In the genomic region with DNA sequence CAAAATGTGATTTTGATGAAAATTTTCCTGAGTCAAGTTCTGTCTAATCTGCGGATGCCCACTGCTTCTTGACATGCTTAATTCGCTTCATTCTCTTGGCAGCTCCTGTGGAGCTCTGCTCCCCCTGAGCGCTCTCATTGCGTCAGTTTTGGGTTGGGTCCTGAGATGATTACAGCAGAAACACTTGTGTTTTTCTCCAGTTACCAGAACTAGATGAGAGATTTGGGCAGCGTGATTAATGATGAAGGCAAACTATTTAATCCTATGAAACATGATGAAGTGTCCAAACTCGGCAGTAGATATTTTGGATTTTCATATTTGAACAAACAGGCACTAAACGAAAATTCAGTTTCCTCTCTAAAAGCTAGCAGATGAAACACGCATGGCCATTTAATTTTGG, we compare ENCODE assay signal across 24 cellular contexts. TPM values are rescaled to one million over a fixed set of nuclear protein-coding genes. Genes with fewer than 3 reads are reported as not detected.
"Had no signal": no experiment of that assay in that cellular context is flagged by ENCODE, and none has a peak within 500 bp of the region (broad histone marks: within the 10 kb centered on the region; RNA-seq: fewer than 3 reads in every experiment).

No MANE protein-coding gene starts in this region.

- H3K9me3 ChIP-seq: body of pancreas, gastrocnemius medialis, sigmoid colon, tibial artery had no signal

- DNase-seq: activated CD4-positive, alpha-beta T cell treated with anti-CD3 and anti-CD28 coated beads, Interleukin-2, amount 10 ng/mL, durations not matched to agents 7 days and 5 days; activated CD8-positive, alpha-beta T cell treated with anti-CD3 and anti-CD28 coated beads, Interleukin-2, amount 10 ng/mL, durations not matched to agents 7 days and 5 days; activated naive CD4-positive, alpha-beta T cell treated with Interleukin-2 at 50 U/mL for 16 hours; activated naive CD8-positive, alpha-beta T cell treated with anti-CD3 and anti-CD28 coated beads, Interleukin-2, amount 10 ng/mL, durations not matched to agents 7 days and 5 days; activated T-cell treated with anti-CD3 and anti-CD28 coated beads, Interleukin-2, amount 50 U/mL, for 24 hours; central memory CD4-positive, alpha-beta T cell; dorsolateral prefrontal cortex; gastrocnemius medialis; naive thymus-derived CD8-positive, alpha-beta T cell; sigmoid colon; stimulated activated naive CD8-positive, alpha-beta T cell treated with anti-CD3 and anti-CD28 coated beads, Interleukin-15, Interleukin-2, amounts not matched to agents 100 U/mL and 50 U/mL, for 24 hours; substantia nigra; T1000; tibial artery had no signal

- H3K4me3 ChIP-seq: body of pancreas, dorsolateral prefrontal cortex, gastrocnemius medialis, sigmoid colon, tibial artery had no signal

- H3K36me3 Mint-ChIP-seq: activated naive CD8-positive, alpha-beta T cell treated with anti-CD3 and anti-CD28 coated beads, Interleukin-2, amount 10 ng/mL, durations not matched to agents 7 days and 5 days; naive thymus-derived CD8-positive, alpha-beta T cell had no signal

- H3K4me3 Mint-ChIP-seq: activated CD4-positive, alpha-beta T cell treated with anti-CD3 and anti-CD28 coated beads, Interleukin-2, amount 10 ng/mL, durations not matched to agents 7 days and 5 days; activated CD8-positive, alpha-beta T cell treated with anti-CD3 and anti-CD28 coated beads, Interleukin-2, amount 10 ng/mL, durations not matched to agents 7 days and 5 days; activated naive CD8-positive, alpha-beta T cell treated with anti-CD3 and anti-CD28 coated beads, Interleukin-2, amount 10 ng/mL, durations not matched to agents 7 days and 5 days; activated T-cell treated with anti-CD3 and anti-CD28 coated beads, Interleukin-2, amount 50 U/mL, for 24 hours; endodermal cell; naive thymus-derived CD8-positive, alpha-beta T cell had no signal

- H3K4me1 Mint-ChIP-seq: activated naive CD8-positive, alpha-beta T cell treated with anti-CD3 and anti-CD28 coated beads, Interleukin-2, amount 10 ng/mL, durations not matched to agents 7 days and 5 days had no signal

- H3K4me1 ChIP-seq: gastrocnemius medialis, parathyroid adenoma had no signal

- ATAC-seq: activated CD4-positive, CD25-positive, alpha-beta regulatory T cell treated with anti-CD3 and anti-CD28 coated beads, Interleukin-2, amount 50 U/mL, for 24 hours; activated CD8-positive, alpha-beta T cell treated with anti-CD3 and anti-CD28 coated beads, Interleukin-2, amount 10 ng/mL, durations not matched to agents 7 days and 5 days; gastrocnemius medialis; naive thymus-derived CD8-positive, alpha-beta T cell; stimulated activated naive CD8-positive, alpha-beta T cell treated with anti-CD3 and anti-CD28 coated beads, Interleukin-15, Interleukin-2, amounts not matched to agents 100 U/mL and 50 U/mL, for 24 hours had no signal

- H3K9me3 Mint-ChIP-seq: activated CD4-positive, alpha-beta T cell treated with anti-CD3 and anti-CD28 coated beads, Interleukin-2, amount 10 ng/mL, durations not matched to agents 7 days and 5 days; activated naive CD8-positive, alpha-beta T cell treated with anti-CD3 and anti-CD28 coated beads, Interleukin-2, amount 10 ng/mL, durations not matched to agents 7 days and 5 days; activated T-cell treated with anti-CD3 and anti-CD28 coated beads, Interleukin-2, amount 50 U/mL, for 24 hours; activated T-helper 2 cell treated with anti-CD3 and anti-CD28 coated beads, Interferon-gamma antibody, Interleukin-2, Interleukin-4, amounts not matched to agents 10 μg/mL and 5 μg/mL and 100 μg/mL, durations not matched to agents 14 hours and 24 hours and 36 hours; endodermal cell; naive thymus-derived CD8-positive, alpha-beta T cell had no signal

- H3K27ac ChIP-seq: body of pancreas, dorsolateral prefrontal cortex, gastrocnemius medialis, parathyroid adenoma, sigmoid colon, tibial artery had no signal

- H3K27ac Mint-ChIP-seq: activated CD4-positive, alpha-beta T cell treated with anti-CD3 and anti-CD28 coated beads, Interleukin-2, amount 10 ng/mL, durations not matched to agents 7 days and 5 days; activated CD8-positive, alpha-beta T cell treated with anti-CD3 and anti-CD28 coated beads, Interleukin-2, amount 10 ng/mL, durations not matched to agents 7 days and 5 days; activated naive CD8-positive, alpha-beta T cell treated with anti-CD3 and anti-CD28 coated beads, Interleukin-2, amount 10 ng/mL, durations not matched to agents 7 days and 5 days; activated T-cell treated with anti-CD3 and anti-CD28 coated beads, Interleukin-2, amount 50 U/mL, for 24 hours; activated T-helper 2 cell treated with anti-CD3 and anti-CD28 coated beads, Interferon-gamma antibody, Interleukin-2, Interleukin-4, amounts not matched to agents 10 μg/mL and 5 μg/mL and 100 μg/mL, durations not matched to agents 14 hours and 24 hours and 36 hours; endodermal cell; naive thymus-derived CD8-positive, alpha-beta T cell had no signal

- H3K36me3 ChIP-seq: gastrocnemius medialis, sigmoid colon, tibial artery had no signal

RNA-seq across cellular contexts. Expression of a gene that starts 4.2 kb away (rescaled TPM):
- total RNA-seq: activated CD4-positive, alpha-beta T cell treated with anti-CD3 and anti-CD28 coated beads, Interleukin-2, amount 10 ng/mL, durations not matched to agents 7 days and 5 days; activated CD8-positive, alpha-beta T cell treated with anti-CD3 and anti-CD28 coated beads, Interleukin-2, amount 10 ng/mL, durations not matched to agents 7 days and 5 days; activated naive CD8-positive, alpha-beta T cell treated with anti-CD3 and anti-CD28 coated beads, Interleukin-2, amount 10 ng/mL, durations not matched to agents 7 days and 5 days; activated T-helper 2 cell treated with anti-CD3 and anti-CD28 coated beads, Interferon-gamma antibody, Interleukin-2, Interleukin-4, amounts not matched to agents 10 μg/mL and 5 μg/mL and 100 μg/mL, durations not matched to agents 14 hours and 24 hours and 36 hours; naive thymus-derived CD8-positive, alpha-beta T cell; T-helper 1 cell treated with Interleukin-12 subunit alpha and Interleukin-12 subunit beta and Interleukin-4 antibody, amounts not matched to agents 30 ng/mL and 1 ng/mL, for 36 hours had no signal
- polyA plus RNA-seq: naive thymus-derived CD8-positive, alpha-beta T cell had no signal

RNA-seq across cellular contexts. Expression of a gene that starts 11.9 kb away (rescaled TPM):
- total RNA-seq: activated CD4-positive, alpha-beta T cell treated with anti-CD3 and anti-CD28 coated beads, Interleukin-2, amount 10 ng/mL, durations not matched to agents 7 days and 5 days; activated CD8-positive, alpha-beta T cell treated with anti-CD3 and anti-CD28 coated beads, Interleukin-2, amount 10 ng/mL, durations not matched to agents 7 days and 5 days; activated naive CD8-positive, alpha-beta T cell treated with anti-CD3 and anti-CD28 coated beads, Interleukin-2, amount 10 ng/mL, durations not matched to agents 7 days and 5 days; activated T-helper 2 cell treated with anti-CD3 and anti-CD28 coated beads, Interferon-gamma antibody, Interleukin-2, Interleukin-4, amounts not matched to agents 10 μg/mL and 5 μg/mL and 100 μg/mL, durations not matched to agents 14 hours and 24 hours and 36 hours; body of pancreas; dorsolateral prefrontal cortex; endodermal cell; epithelial cell of proximal tubule; gastrocnemius medialis; lower leg skin; mucosa of gallbladder; naive thymus-derived CD8-positive, alpha-beta T cell; sigmoid colon; T-helper 1 cell treated with Interleukin-12 subunit alpha and Interleukin-12 subunit beta and Interleukin-4 antibody, amounts not matched to agents 30 ng/mL and 1 ng/mL, for 36 hours; urinary bladder had no signal
- polyA plus RNA-seq: naive thymus-derived CD8-positive, alpha-beta T cell; sigmoid colon; urinary bladder had no signal

RNA-seq across cellular contexts. Expression of a gene that starts 28.5 kb away (rescaled TPM):
- total RNA-seq: activated CD4-positive, alpha-beta T cell treated with anti-CD3 and anti-CD28 coated beads, Interleukin-2, amount 10 ng/mL, durations not matched to agents 7 days and 5 days; activated CD8-positive, alpha-beta T cell treated with anti-CD3 and anti-CD28 coated beads, Interleukin-2, amount 10 ng/mL, durations not matched to agents 7 days and 5 days; activated naive CD8-positive, alpha-beta T cell treated with anti-CD3 and anti-CD28 coated beads, Interleukin-2, amount 10 ng/mL, durations not matched to agents 7 days and 5 days; activated T-helper 2 cell treated with anti-CD3 and anti-CD28 coated beads, Interferon-gamma antibody, Interleukin-2, Interleukin-4, amounts not matched to agents 10 μg/mL and 5 μg/mL and 100 μg/mL, durations not matched to agents 14 hours and 24 hours and 36 hours; naive thymus-derived CD8-positive, alpha-beta T cell; T-helper 1 cell treated with Interleukin-12 subunit alpha and Interleukin-12 subunit beta and Interleukin-4 antibody, amounts not matched to agents 30 ng/mL and 1 ng/mL, for 36 hours had no signal
- polyA plus RNA-seq: naive thymus-derived CD8-positive, alpha-beta T cell; urinary bladder had no signal
